ENCODE assay signal across 1 cellular context in the genomic region with DNA sequence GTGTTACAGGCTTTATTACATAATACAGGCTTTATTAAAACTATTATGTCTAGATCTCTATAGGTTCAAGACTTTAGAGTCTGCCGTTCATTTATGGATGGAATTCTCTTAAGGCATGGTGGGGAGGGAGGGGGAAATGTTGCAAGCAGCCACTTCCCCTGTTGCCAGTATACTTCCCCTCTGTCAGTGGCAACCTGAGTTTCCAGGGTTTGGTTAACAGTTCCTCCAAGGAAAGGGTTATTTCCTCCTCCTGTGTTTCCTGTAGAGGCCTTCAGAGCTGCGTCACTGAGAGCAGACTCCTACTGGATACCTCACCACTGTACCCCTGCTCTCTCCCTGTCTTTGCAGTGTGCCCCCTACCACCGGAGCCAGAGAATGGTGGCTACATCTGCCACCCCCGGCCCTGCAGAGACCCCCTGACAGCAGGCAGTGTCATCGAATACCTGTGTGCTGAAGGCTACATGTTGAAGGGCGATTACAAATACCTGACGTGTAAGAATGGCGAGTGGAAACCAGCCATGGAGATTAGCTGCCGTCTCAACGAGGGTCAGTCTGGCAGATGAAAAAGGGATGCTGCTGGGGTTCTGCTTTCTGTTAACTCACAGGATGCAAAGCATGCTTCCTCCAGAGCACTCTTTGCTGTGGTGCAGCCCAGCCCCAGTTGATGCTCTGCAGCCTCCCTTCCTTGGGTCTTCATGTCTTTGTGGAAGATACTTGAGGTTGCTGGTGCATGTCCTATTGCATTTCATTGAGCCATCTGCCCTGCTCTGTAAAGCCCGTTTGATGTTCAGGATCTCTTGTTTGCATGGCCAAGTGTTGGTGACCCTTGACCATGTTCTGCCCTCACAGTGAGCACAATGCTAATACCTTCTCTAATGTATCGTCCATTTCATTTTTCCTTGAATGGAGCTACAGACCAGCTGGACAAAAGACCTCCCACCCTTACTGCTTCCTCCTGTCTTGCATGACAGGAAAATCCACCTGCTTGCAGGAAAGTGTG.
TF ChIP-seq lines count a peak whose summit lies in the region.

No MANE protein-coding gene starts in this region.

TF ChIP-seq in K562, 482 proteins besides CTCF, POLR2A, EP300 and RAD21 (continued from another document):
- TF ChIP-seq, protein P1, sequence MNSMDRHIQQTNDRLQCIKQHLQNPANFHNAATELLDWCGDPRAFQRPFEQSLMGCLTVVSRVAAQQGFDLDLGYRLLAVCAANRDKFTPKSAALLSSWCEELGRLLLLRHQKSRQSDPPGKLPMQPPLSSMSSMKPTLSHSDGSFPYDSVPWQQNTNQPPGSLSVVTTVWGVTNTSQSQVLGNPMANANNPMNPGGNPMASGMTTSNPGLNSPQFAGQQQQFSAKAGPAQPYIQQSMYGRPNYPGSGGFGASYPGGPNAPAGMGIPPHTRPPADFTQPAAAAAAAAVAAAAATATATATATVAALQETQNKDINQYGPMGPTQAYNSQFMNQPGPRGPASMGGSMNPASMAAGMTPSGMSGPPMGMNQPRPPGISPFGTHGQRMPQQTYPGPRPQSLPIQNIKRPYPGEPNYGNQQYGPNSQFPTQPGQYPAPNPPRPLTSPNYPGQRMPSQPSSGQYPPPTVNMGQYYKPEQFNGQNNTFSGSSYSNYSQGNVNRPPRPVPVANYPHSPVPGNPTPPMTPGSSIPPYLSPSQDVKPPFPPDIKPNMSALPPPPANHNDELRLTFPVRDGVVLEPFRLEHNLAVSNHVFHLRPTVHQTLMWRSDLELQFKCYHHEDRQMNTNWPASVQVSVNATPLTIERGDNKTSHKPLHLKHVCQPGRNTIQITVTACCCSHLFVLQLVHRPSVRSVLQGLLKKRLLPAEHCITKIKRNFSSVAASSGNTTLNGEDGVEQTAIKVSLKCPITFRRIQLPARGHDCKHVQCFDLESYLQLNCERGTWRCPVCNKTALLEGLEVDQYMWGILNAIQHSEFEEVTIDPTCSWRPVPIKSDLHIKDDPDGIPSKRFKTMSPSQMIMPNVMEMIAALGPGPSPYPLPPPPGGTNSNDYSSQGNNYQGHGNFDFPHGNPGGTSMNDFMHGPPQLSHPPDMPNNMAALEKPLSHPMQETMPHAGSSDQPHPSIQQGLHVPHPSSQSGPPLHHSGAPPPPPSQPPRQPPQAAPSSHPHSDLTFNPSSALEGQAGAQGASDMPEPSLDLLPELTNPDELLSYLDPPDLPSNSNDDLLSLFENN (IDR thresholded peaks at IDR 0.05; ENCODE audit: low read depth in 2 of 2, low read length in 2 of 2): no peak
- TF ChIP-seq ETV6 (IDR thresholded peaks at IDR 0.05; ENCODE audit: borderline replicate concordance in 1 of 2, low read depth in 2 of 2, low read length in 1 of 2) (0 out of 4 replicates have a peak, but pooled peaks of 1 of the 2 experiments have one; percentile 49), ETV6 (CRISPR knock-in tag; IDR thresholded peaks at IDR 0.05; ENCODE audit: borderline replicate concordance) (no peak), ZNF24 (IDR thresholded peaks at IDR 0.05) (no peak), SPI1 (IDR thresholded peaks at IDR 0.05; ENCODE audit: borderline replicate concordance, low read depth, low read length) (peak; percentile 67; the same call in 1 of the 2 replicates)
- TF ChIP-seq, protein P2, sequence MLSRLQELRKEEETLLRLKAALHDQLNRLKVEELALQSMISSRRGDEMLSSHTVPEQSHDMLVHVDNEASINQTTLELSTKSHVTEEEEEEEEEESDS (CRISPR knock-in tag; IDR thresholded peaks at IDR 0.05): no peak
